8 cellular contexts compared by ENCODE assay signal in the genomic region with DNA sequence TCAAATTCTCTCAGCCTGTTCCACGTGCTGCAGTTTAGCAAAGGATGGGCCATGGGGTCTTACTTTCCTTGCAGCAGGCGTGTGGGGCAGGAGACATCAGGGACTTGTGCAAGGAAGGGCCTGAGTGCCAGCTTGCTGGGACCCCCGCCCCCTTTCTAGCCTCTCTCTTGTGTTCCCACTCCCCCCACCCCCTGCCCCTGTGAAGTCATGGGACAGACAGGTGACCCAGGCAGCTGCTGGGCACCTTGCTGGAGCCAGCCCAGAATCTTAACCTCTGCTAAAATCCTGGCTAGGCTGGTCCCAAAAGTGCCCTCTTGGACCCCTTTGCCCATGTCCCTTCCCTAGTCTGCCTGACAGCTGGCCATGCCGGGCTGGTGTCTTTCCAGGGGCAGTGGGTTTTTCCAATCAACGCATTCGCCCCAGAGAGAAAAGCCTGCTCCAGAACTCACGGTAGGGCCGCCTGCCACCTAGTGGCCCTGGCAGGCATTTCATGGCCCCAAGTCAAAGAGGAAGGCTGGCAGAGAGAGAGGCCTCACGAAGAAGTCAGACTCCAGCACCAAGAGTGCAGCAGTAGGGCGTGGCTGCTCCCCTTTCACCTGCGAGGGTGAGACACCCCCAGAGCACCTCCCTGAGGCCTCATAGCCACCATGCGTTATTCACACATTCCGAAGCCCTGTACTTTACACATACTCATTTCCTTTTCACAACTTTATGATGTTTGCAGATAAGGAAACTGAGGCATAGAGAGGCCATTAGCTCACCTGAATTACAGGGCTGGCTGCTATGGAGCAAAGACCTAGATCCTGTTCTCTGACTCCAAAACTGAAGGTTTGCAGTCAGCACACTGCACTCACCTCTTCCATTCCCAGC.
DNase-seq lines count a peak whose midpoint lies in the region; ATAC-seq and TF ChIP-seq lines count a peak whose summit lies in the region.

No MANE protein-coding gene starts in this region.

- peaks cover 7% of the 10 kb centered on the region for H3K4me1 Mint-ChIP-seq in endothelial cell (ENCODE audit: unreplicated experiment)

- no peak for ATAC-seq in GM21515 (IDR thresholded peaks at IDR 0.05; ENCODE audit: unreplicated experiment)

- peaks cover 5% of the 10 kb centered on the region for H3K27me3 Mint-ChIP-seq in endothelial cell (ENCODE audit: unreplicated experiment)

- H3K9me3 Mint-ChIP-seq in endothelial cell (ENCODE audit: unreplicated experiment), result no peaks in the 10 kb centered on the region

- DNase-seq in Ammon's horn (ENCODE audit: low spot score) (peak; percentile 69), HEK293T (ENCODE audit: extremely low spot score) (peak; percentile 85), NOMO-1 (lab: John Stamatoyannopoulos, UW; ENCODE audit: unreplicated experiment in 2 of 2) (peak; percentile 69 to 72), endothelial cell (ENCODE audit: low spot score) (peak; percentile 81), middle frontal gyrus (ENCODE audit: extremely low spot score, low spot score) (peak; percentile 20)
- DNase-seq in activated CD8-positive, alpha-beta memory T cell treated with anti-CD3 and anti-CD28 coated beads, Interleukin-2, amount 50 U/mL, for 24 hours (ENCODE audit: extremely low read depth), result peak; percentile 38
- DNase-seq in stimulated activated CD8-positive, alpha-beta memory T cell treated with anti-CD3 and anti-CD28 coated beads, Interleukin-7, amount 100 ng/mL, for 1 hour (ENCODE audit: low read depth in 2 of 2), result peak; percentile 52 to 59

- H3K27ac Mint-ChIP-seq in endothelial cell (ENCODE audit: unreplicated experiment), result peak overlapping the region; percentile 36

- H3K36me3 Mint-ChIP-seq in endothelial cell (ENCODE audit: low read depth, unreplicated experiment), result peaks cover 18% of the 10 kb centered on the region

- CTCF ChIA-PET in HEK293T (lab: Yijun Ruan, JAX), result interaction anchor here (0.7 to 1.3 kb wide), 3 partner anchors 9 to 349 kb away, joined by 3 to 5 read pairs (median 3); no protein-coding TSS in a partner anchor

- POLR2A ChIA-PET in HEK293T (lab: Yijun Ruan, JAX), result no interaction called here

- TF ChIP-seq CTCF in endothelial cell (IDR thresholded peaks at IDR 0.05; ENCODE audit: unreplicated experiment), result peak; percentile 92

- H3K4me3 Mint-ChIP-seq in endothelial cell (ENCODE audit: unreplicated experiment), result peak overlapping the region; percentile 65

TF ChIP-seq in HEK293T, 16 proteins besides CTCF, POLR2A, EP300 and RAD21:
- TF ChIP-seq FOXA1 (IDR thresholded peaks at IDR 0.05) (no peak), LEF1 (IDR thresholded peaks at IDR 0.05; ENCODE audit: borderline replicate concordance) (no peak), FOXM1 (IDR thresholded peaks at IDR 0.05; ENCODE audit: borderline replicate concordance) (no peak), L3MBTL2 (conservative IDR thresholded peaks at IDR 0.05) (no peak), SP1 (IDR thresholded peaks at IDR 0.05) (no peak), ZNF384 (IDR thresholded peaks at IDR 0.05) (no peak), BHLHE40 (IDR thresholded peaks at IDR 0.05; ENCODE audit: borderline replicate concordance) (no peak)
TF ChIP-seq in HEK293T: peak in this region for 0.

Comparison
In these comparisons a context has a peak if more than half of its experiments do, and no peak if none do; other contexts are left out.
1. DNase-seq: peak in every context shown above with its lines; median percentile 85 in HEK293T; 81 in endothelial cell; 70 in NOMO-1; 69 in Ammon's horn; 56 in stimulated activated CD8-positive, alpha-beta memory T cell treated with anti-CD3 and anti-CD28 coated beads, Interleukin-7, amount 100 ng/mL, for 1 hour; 38 in activated CD8-positive, alpha-beta memory T cell treated with anti-CD3 and anti-CD28 coated beads, Interleukin-2, amount 50 U/mL, for 24 hours; 20 in middle frontal gyrus.